In genomic region chr17:8073627-8074485, GRCh38 we compare ENCODE assay signal across 8 cellular contexts. TPM values are rescaled to one million over a fixed set of nuclear protein-coding genes. Genes with fewer than 3 reads are reported as not detected.
DNase-seq lines count a peak whose midpoint lies in the region; ATAC-seq and TF ChIP-seq lines count a peak whose summit lies in the region.

No MANE protein-coding gene starts in this region.

- DNase-seq in Ammon's horn (ENCODE audit: low spot score) (peak; percentile 70), NCI-H69 (lab: John Stamatoyannopoulos, UW) (peak; percentile 52), endothelial cell (ENCODE audit: low spot score) (peak; percentile 88), midbrain (lab: John Stamatoyannopoulos, UW) (peak; percentile 35), T1000 (lab: John Stamatoyannopoulos, UW) (no peak)
- peak; percentile 94 for DNase-seq in activated CD8-positive, alpha-beta memory T cell treated with anti-CD3 and anti-CD28 coated beads for 24 hours
- peak; percentile 64 to 81 for DNase-seq in stimulated activated CD8-positive, alpha-beta memory T cell treated with anti-CD3 and anti-CD28 coated beads, Interleukin-7, amount 100 ng/mL, for 1 hour (ENCODE audit: low read depth in 2 of 2)

- no peaks in the 10 kb centered on the region for H3K9me3 Mint-ChIP-seq in endothelial cell (ENCODE audit: unreplicated experiment)

- H3K27ac Mint-ChIP-seq in endothelial cell (ENCODE audit: unreplicated experiment) = peak overlapping the region; percentile 94

- H3K4me1 Mint-ChIP-seq in endothelial cell (ENCODE audit: unreplicated experiment) = peaks cover 58% of the 10 kb centered on the region

- H3K36me3 Mint-ChIP-seq in endothelial cell (ENCODE audit: low read depth, unreplicated experiment) = peaks cover 4% of the 10 kb centered on the region

- peaks cover 41% of the 10 kb centered on the region for H3K27me3 Mint-ChIP-seq in endothelial cell (ENCODE audit: unreplicated experiment)

- H3K4me3 Mint-ChIP-seq in endothelial cell (ENCODE audit: unreplicated experiment) = peak overlapping the region; percentile 82

- TF ChIP-seq CTCF in endothelial cell (IDR thresholded peaks at IDR 0.05; ENCODE audit: unreplicated experiment) = peak; percentile 76

- peak; percentile 47 for ATAC-seq in GM21825 (IDR thresholded peaks at IDR 0.05; ENCODE audit: unreplicated experiment)

RNA-seq across cellular contexts. Expression of gene ALOX12B, which starts 13.7 kb away (rescaled TPM):
- 1.7 TPM for total RNA-seq in endothelial cell (ENCODE audit: unreplicated experiment)

RNA-seq across cellular contexts. Expression of gene ALOX15B, which starts 35.0 kb away (rescaled TPM):
- 0.13 TPM for total RNA-seq in endothelial cell (ENCODE audit: unreplicated experiment)

RNA-seq across cellular contexts. Expression of gene ALOXE3, which starts 44.5 kb away (rescaled TPM):
- not detected for total RNA-seq in endothelial cell (ENCODE audit: unreplicated experiment)

RNA-seq across cellular contexts. Expression of gene HES7, which starts 50.0 kb away (rescaled TPM):
- total RNA-seq in endothelial cell (ENCODE audit: unreplicated experiment) = 3.3 TPM
